In the genomic region with DNA sequence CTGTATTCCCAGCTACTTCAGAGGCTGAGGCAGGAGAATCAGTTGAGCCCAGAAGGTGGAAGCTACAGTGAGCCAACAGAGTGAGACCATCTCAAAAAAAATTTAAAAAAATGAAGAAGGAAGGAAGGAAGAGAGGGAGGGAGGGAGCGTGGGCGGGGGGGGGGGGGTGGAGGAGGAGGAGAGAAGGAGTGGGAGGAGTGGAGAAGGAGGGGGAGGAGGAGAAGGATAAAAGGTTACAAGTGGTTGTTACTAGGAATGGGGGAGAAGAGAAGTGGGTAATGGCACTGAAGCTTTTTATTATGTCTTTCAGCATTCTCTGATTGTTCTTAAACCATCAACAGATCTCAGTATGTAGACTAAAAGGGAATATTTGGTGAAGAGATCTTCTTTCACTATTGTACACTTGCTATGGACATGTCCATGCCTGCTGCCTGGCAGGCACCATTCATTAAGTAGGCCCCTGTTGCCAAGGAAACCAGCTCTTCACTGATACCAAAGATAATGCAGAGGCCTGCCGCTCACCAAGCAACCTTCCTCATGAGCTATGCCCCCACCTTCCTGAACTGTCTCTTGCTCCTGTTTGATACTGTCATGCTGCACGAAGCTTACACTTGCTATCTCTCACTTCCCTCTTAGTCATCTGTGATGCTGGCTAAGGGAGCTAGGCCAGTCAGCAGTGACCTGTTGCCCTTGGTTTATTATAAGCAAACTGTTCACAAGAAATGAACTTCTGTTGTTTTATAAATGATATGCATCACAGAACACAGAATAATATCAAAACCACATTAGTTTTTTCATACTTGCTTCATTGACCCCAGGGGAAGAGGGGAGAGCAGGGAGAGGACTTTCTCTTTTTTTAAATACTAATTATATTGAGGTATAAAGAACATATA, we compare ENCODE assay signal across 8 cellular contexts. TPM values are rescaled to one million over a fixed set of nuclear protein-coding genes. Genes with fewer than 3 reads are reported as not detected.
DNase-seq lines count a peak whose midpoint lies in the region; ATAC-seq and TF ChIP-seq lines count a peak whose summit lies in the region.

No MANE protein-coding gene starts in this region.

- TF ChIP-seq POLR2A in HCT116 (IDR thresholded peaks at IDR 0.05; ENCODE audit: borderline replicate concordance, extremely low read depth, insufficient read depth, insufficient read length) = no peak

- H3K4me1 ChIP-seq in HCT116 (ENCODE audit: control insufficient read depth in 1 of 2, insufficient read depth in 2 of 2, low read length in 2 of 2) = peaks cover 0 to 17% of the 10 kb centered on the region in 2 experiments; a peak in 3 of 4 replicates

- BruUV-seq in HCT116 (replicated peaks; lab: Mats Ljungman, UMichigan) = no TSS peak

- H3K27me3 ChIP-seq in HCT116 (ENCODE audit: insufficient read depth, low read length) = no peaks in the 10 kb centered on the region

- CTCF ChIA-PET in activated CD4-positive, alpha-beta T cell treated with anti-CD3 and anti-CD28 coated beads for 36 hours (lab: Charles Lee) = interaction anchor here (0.7 to 2.3 kb wide), 5 partner anchors 10 to 101 kb away, joined by 3 to 28 read pairs (median 4); no protein-coding TSS in a partner anchor
- CTCF ChIA-PET in HCT116 (lab: Charles Lee) = interaction anchor here (1.4 kb wide), 1 partner anchor 11 kb away, joined by 7 read pairs; no protein-coding TSS in a partner anchor

- H3K36me3 Mint-ChIP-seq in activated CD4-positive, alpha-beta T cell treated with anti-CD3 and anti-CD28 coated beads for 36 hours (ENCODE audit: low read depth) = peaks cover under 1% of the 10 kb centered on the region

- POLR2A ChIA-PET in activated CD4-positive, alpha-beta T cell treated with anti-CD3 and anti-CD28 coated beads for 36 hours (lab: Charles Lee) = interaction anchor here (0.6 to 1.2 kb wide), 3 partner anchors 22 to 59 kb away, joined by 3 to 8 read pairs (median 4); a partner anchor contains a TSS
- POLR2A ChIA-PET in HCT116 (lab: Charles Lee) = interaction anchor here (1.0 kb wide), 1 partner anchor 23 kb away, joined by 4 read pairs; a partner anchor contains a TSS

- no peaks in the 10 kb centered on the region for H3K9me2 ChIP-seq in HCT116 (ENCODE audit: insufficient read depth)

- TF ChIP-seq CTCF in HCT116 (IDR thresholded peaks at IDR 0.05 in 2 of 3, conservative IDR thresholded peaks at IDR 0.05 in 1 of 3; ENCODE audit: borderline replicate concordance in 1 of 3, insufficient read depth in 1 of 3, low read depth in 2 of 3, low read length in 2 of 3) = no peak

- H4K20me1 ChIP-seq in HCT116 (ENCODE audit: insufficient read depth) = no peaks in the 10 kb centered on the region

- RAD21 ChIA-PET in HCT116 (lab: Charles Lee; ENCODE audit: low non-redundant PET in 1 of 2, low total read pairs in 2 of 2, uncharacterized antibody in 2 of 2, unreplicated experiment in 2 of 2) = no interaction called here

- H3K36me3 ChIP-seq in HCT116 (ENCODE audit: control insufficient read depth in 1 of 2, insufficient read depth in 2 of 2, low read length in 2 of 2) = no peaks in the 10 kb centered on the region

- H3K27ac Mint-ChIP-seq in activated CD4-positive, alpha-beta T cell treated with anti-CD3 and anti-CD28 coated beads for 36 hours = peak overlapping the region; percentile 18
- peak overlapping the region; percentile 23 to 95 for H3K27ac Mint-ChIP-seq in stimulated activated naive CD8-positive, alpha-beta T cell treated with anti-CD3 and anti-CD28 coated beads, Interleukin-15, amount 100 ng/mL, for 72 hours

- H2AFZ ChIP-seq in HCT116 (ENCODE audit: low read depth, low read length, poor library complexity, severe bottlenecking) = no peak overlapping the region

- intact Hi-C loops in activated CD4-positive, alpha-beta T cell treated with anti-CD3 and anti-CD28 coated beads for 36 hours (cut with DNase I, micrococcal nuclease) = no loop called here
- intact Hi-C loops in HCT116 (cut with micrococcal nuclease) = no loop called here

- no peak overlapping the region for H3K9ac ChIP-seq in HCT116 (ENCODE audit: low read length)

- peaks cover 18% of the 10 kb centered on the region for H3K4me1 Mint-ChIP-seq in activated CD4-positive, alpha-beta T cell treated with anti-CD3 and anti-CD28 coated beads for 36 hours
- H3K4me1 Mint-ChIP-seq in stimulated activated naive CD8-positive, alpha-beta T cell treated with anti-CD3 and anti-CD28 coated beads, Interleukin-15, amount 100 ng/mL, for 72 hours = peaks cover 27% of the 10 kb centered on the region

- TF ChIP-seq RAD21 in HCT116 (IDR thresholded peaks at IDR 0.05; ENCODE audit: low read depth) = no peak

- no peak overlapping the region for H3K27ac ChIP-seq in HCT116 (ENCODE audit: low read depth, low read length)

- H3K9me3 Mint-ChIP-seq in activated CD4-positive, alpha-beta T cell treated with anti-CD3 and anti-CD28 coated beads for 36 hours (ENCODE audit: low read depth) = no peaks in the 10 kb centered on the region
- H3K9me3 Mint-ChIP-seq in stimulated activated naive CD8-positive, alpha-beta T cell treated with anti-CD3 and anti-CD28 coated beads, Interleukin-15, amount 100 ng/mL, for 72 hours = no peaks in the 10 kb centered on the region

- H3K79me2 ChIP-seq in HCT116 (ENCODE audit: insufficient read depth, low read length) = no peaks in the 10 kb centered on the region

- no peaks in the 10 kb centered on the region for H3K9me3 ChIP-seq in HCT116 (ENCODE audit: control insufficient read depth in 1 of 2, insufficient read depth in 1 of 2, low read depth in 1 of 2, low read length in 2 of 2)

- peak; percentile 100 for ATAC-seq in activated CD4-positive, alpha-beta T cell treated with anti-CD3 and anti-CD28 coated beads for 36 hours
- peak; percentile 64 for ATAC-seq in HCT116
- peak; percentile 99 for ATAC-seq in stimulated activated naive CD8-positive, alpha-beta T cell treated with anti-CD3 and anti-CD28 coated beads, Interleukin-15, amount 100 ng/mL, for 72 hours

- H3K4me3 ChIP-seq in HCT116 (replicated peaks in 1 of 2; ENCODE audit: low read depth in 1 of 2, low read length in 2 of 2) = no peak overlapping the region

- peak; percentile 62 for DNase-seq in activated CD4-positive, alpha-beta T cell treated with anti-CD3 and anti-CD28 coated beads for 36 hours
- no peak for DNase-seq in activated CD4-positive, alpha-beta T cell treated with anti-CD3 and anti-CD28 coated beads for 1 hour
- DNase-seq in HCT116 (ENCODE audit: low read depth, low spot score) (no peak), LHCN-M2 (ENCODE audit: low read depth) (peak; percentile 70), RKO (ENCODE audit: low spot score) (peak; percentile 64), astrocyte of the hippocampus (ENCODE audit: low read depth, low spot score) (peak; percentile 30), kidney tubule cell (ENCODE audit: low spot score) (peak; percentile 90)
- peak; percentile 28 to 55 for DNase-seq in stimulated activated naive CD8-positive, alpha-beta T cell treated with anti-CD3 and anti-CD28 coated beads, Interleukin-15, amount 100 ng/mL, for 72 hours

- 0 out of 2 replicates have a peak overlapping the region, but pooled peaks have one; percentile 20 for H3K4me2 ChIP-seq in HCT116 (ENCODE audit: low read length)

- no peak overlapping the region for H3K4me3 Mint-ChIP-seq in activated CD4-positive, alpha-beta T cell treated with anti-CD3 and anti-CD28 coated beads for 36 hours
- peak overlapping the region in 1 of 2 donors; percentile 32 for H3K4me3 Mint-ChIP-seq in stimulated activated naive CD8-positive, alpha-beta T cell treated with anti-CD3 and anti-CD28 coated beads, Interleukin-15, amount 100 ng/mL, for 72 hours

- H3K27me3 Mint-ChIP-seq in activated CD4-positive, alpha-beta T cell treated with anti-CD3 and anti-CD28 coated beads for 36 hours = no peaks in the 10 kb centered on the region
- no peaks in the 10 kb centered on the region for H3K27me3 Mint-ChIP-seq in stimulated activated naive CD8-positive, alpha-beta T cell treated with anti-CD3 and anti-CD28 coated beads, Interleukin-15, amount 100 ng/mL, for 72 hours

TF ChIP-seq in HCT116, 20 proteins besides CTCF, POLR2A, EP300 and RAD21 (continues in another document):
- TF ChIP-seq SRF (IDR thresholded peaks at IDR 0.05; ENCODE audit: low read depth) (no peak), YY1 (IDR thresholded peaks at IDR 0.05; ENCODE audit: extremely low read depth, insufficient replicate concordance, low read depth, low read length) (no peak), POLR2AphosphoS5 (IDR thresholded peaks at IDR 0.05; ENCODE audit: low read depth, low read length) (no peak), TCF7L2 (IDR thresholded peaks at IDR 0.05; ENCODE audit: borderline replicate concordance, extremely low read depth, insufficient read depth, insufficient read length) (no peak), ELF1 (IDR thresholded peaks at IDR 0.05; ENCODE audit: borderline replicate concordance, low read depth) (no peak), EGR1 (IDR thresholded peaks at IDR 0.05; ENCODE audit: low read depth) (no peak)
- TF ChIP-seq, protein P1, sequence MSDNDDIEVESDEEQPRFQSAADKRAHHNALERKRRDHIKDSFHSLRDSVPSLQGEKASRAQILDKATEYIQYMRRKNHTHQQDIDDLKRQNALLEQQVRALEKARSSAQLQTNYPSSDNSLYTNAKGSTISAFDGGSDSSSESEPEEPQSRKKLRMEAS (IDR thresholded peaks at IDR 0.05) = no peak

RNA-seq across cellular contexts. Expression of a gene that starts 23.1 kb away (rescaled TPM):
- 10 to 100 TPM in 1 of 2 experiments, 1 to 10 TPM in 1; 9.4 to 11.8 TPM for total RNA-seq in activated CD4-positive, alpha-beta T cell treated with anti-CD3 and anti-CD28 coated beads for 36 hours
- total RNA-seq in HCT116 (2021; ENCODE audit: unreplicated experiment) (8.7 TPM), LHCN-M2 (2014; rRNA removed) (11.8 and 17.2 TPM in 2 replicates)
- polyA plus RNA-seq in HCT116 (2012) = 2.1 and 2.5 TPM in 2 replicates
- polyA plus RNA-seq in LHCN-M2 (2012) = 5.2 TPM

RNA-seq across cellular contexts. Expression of a gene that starts 23.5 kb away (rescaled TPM):
- total RNA-seq in activated CD4-positive, alpha-beta T cell treated with anti-CD3 and anti-CD28 coated beads for 36 hours = 100 to 1,000 TPM in 1 of 2 experiments, 10 to 100 TPM in 1; 89.0 to 135 TPM
- 9.6 TPM for total RNA-seq in HCT116 (2021; ENCODE audit: unreplicated experiment)
- 3.5 and 6.3 TPM in 2 replicates for polyA plus RNA-seq in HCT116 (2012)
- 56.4 and 62.2 TPM in 2 replicates for total RNA-seq in LHCN-M2 (2014; rRNA removed)
- polyA plus RNA-seq in LHCN-M2 (2012) = 31.6 TPM

RNA-seq across cellular contexts. Expression of a gene that starts 24.9 kb away (rescaled TPM):
- total RNA-seq in activated CD4-positive, alpha-beta T cell treated with anti-CD3 and anti-CD28 coated beads for 36 hours = 10 to 100 TPM; 12.0 to 13.2 TPM
- total RNA-seq in HCT116 (2021; ENCODE audit: unreplicated experiment) (1.1 TPM), LHCN-M2 (2014; rRNA removed) (3.4 and 8.4 TPM in 2 replicates)
- 0.14 TPM in 2 replicates for polyA plus RNA-seq in HCT116 (2012)
- polyA plus RNA-seq in LHCN-M2 (2012) = 4.6 TPM

Comparison
In these comparisons a context has a peak if more than half of its experiments do, and no peak if none do; other contexts are left out.
1. DNase-seq: peak in activated CD4-positive, alpha-beta T cell treated with anti-CD3 and anti-CD28 coated beads for 36 hours (single experiment), LHCN-M2 (single experiment), RKO (single experiment), astrocyte of the hippocampus (single experiment), kidney tubule cell (single experiment) and stimulated activated naive CD8-positive, alpha-beta T cell treated with anti-CD3 and anti-CD28 coated beads, Interleukin-15, amount 100 ng/mL, for 72 hours (2 of 2); none in activated CD4-positive, alpha-beta T cell treated with anti-CD3 and anti-CD28 coated beads for 1 hour (single experiment) and HCT116 (single experiment).
2. Peak in every context shown above with its lines, with median percentiles within 50 percentile points of each other: ATAC-seq.